Comparison of ENCODE assay signal across 21 cellular contexts in genomic region chr5:124700333-124700732, GRCh38. TPM values are rescaled to one million over a fixed set of nuclear protein-coding genes. Genes with fewer than 3 reads are reported as not detected.
"Had no signal": no experiment of that assay in that cellular context is flagged by ENCODE, and none has a peak within 500 bp of the region (broad histone marks: within the 10 kb centered on the region; RNA-seq: fewer than 3 reads in every experiment).

No MANE protein-coding gene starts in this region.

- H3K36me3 ChIP-seq: breast epithelium, neutrophil, prostate gland, right lobe of liver, suprapubic skin, upper lobe of right lung had no signal

- H3K27ac ChIP-seq: hepatocyte, neutrophil, right lobe of liver, suprapubic skin, upper lobe of right lung had no signal

- H2AFZ ChIP-seq: hepatocyte had no signal

- H3K36me3 Mint-ChIP-seq: activated naive CD4-positive, alpha-beta T cell treated with anti-CD3 and anti-CD28 coated beads, Interleukin-2, amount 50 U/mL, for 72 hours had no signal

- H3K4me1 ChIP-seq: right lobe of liver had no signal

- H3K4me3 ChIP-seq: breast epithelium, hepatocyte, prostate gland, right lobe of liver, suprapubic skin, upper lobe of right lung had no signal

- H3K27me3 ChIP-seq: breast epithelium, dorsolateral prefrontal cortex, hepatocyte, neutrophil, right lobe of liver, suprapubic skin, upper lobe of right lung had no signal

- H3K27me3 Mint-ChIP-seq: activated CD4-positive, alpha-beta T cell treated with anti-CD3 and anti-CD28 coated beads, Interleukin-2, amount 10 ng/mL, durations not matched to agents 7 days and 5 days had no signal

- H3K4me2 ChIP-seq: hepatocyte had no signal

- ATAC-seq: activated naive CD4-positive, alpha-beta T cell treated with anti-CD3 and anti-CD28 coated beads, Interleukin-2, amount 50 U/mL, for 72 hours; left ventricle myocardium superior; right lobe of liver; SK-N-SH treated with all-trans-retinoic acid at 6 μM for 48 hours; upper lobe of right lung had no signal

- H3K4me1 Mint-ChIP-seq: activated CD4-positive, alpha-beta T cell treated with anti-CD3 and anti-CD28 coated beads, Interleukin-2, amount 10 ng/mL, durations not matched to agents 7 days and 5 days had no signal

- H3K9me3 Mint-ChIP-seq: activated CD4-positive, alpha-beta T cell treated with anti-CD3 and anti-CD28 coated beads, Interleukin-2, amount 10 ng/mL, durations not matched to agents 7 days and 5 days; T-helper 1 cell treated with Interleukin-12 subunit alpha and Interleukin-12 subunit beta and Interleukin-4 antibody, amounts not matched to agents 30 μg/mL and 1 μg/mL, for 36 hours had no signal

- H3K27ac Mint-ChIP-seq: activated CD4-positive, alpha-beta T cell treated with anti-CD3 and anti-CD28 coated beads, Interleukin-2, amount 10 ng/mL, durations not matched to agents 7 days and 5 days; activated naive CD4-positive, alpha-beta T cell treated with anti-CD3 and anti-CD28 coated beads, Interleukin-2, amount 50 U/mL, for 72 hours; T-helper 1 cell treated with Interleukin-12 subunit alpha and Interleukin-12 subunit beta and Interleukin-4 antibody, amounts not matched to agents 30 μg/mL and 1 μg/mL, for 36 hours had no signal

- H3K4me3 Mint-ChIP-seq: activated CD4-positive, alpha-beta T cell treated with anti-CD3 and anti-CD28 coated beads, Interleukin-2, amount 10 ng/mL, durations not matched to agents 7 days and 5 days; T-helper 1 cell treated with Interleukin-12 subunit alpha and Interleukin-12 subunit beta and Interleukin-4 antibody, amounts not matched to agents 30 μg/mL and 1 μg/mL, for 36 hours had no signal

- DNase-seq: activated CD4-positive, alpha-beta T cell treated with anti-CD3 and anti-CD28 coated beads, Interleukin-2, amount 10 ng/mL, durations not matched to agents 7 days and 5 days; activated CD4-positive, CD25-positive, alpha-beta regulatory T cell; activated effector memory CD4-positive, alpha-beta T cell treated with Interleukin-2 at 50 U/mL for 16 hours; activated T-cell treated with anti-CD3 and anti-CD28 coated beads for 4 hours; amygdala; dorsolateral prefrontal cortex; foreskin melanocyte; left ventricle myocardium superior; right lobe of liver; stimulated activated CD4-positive, alpha-beta T cell treated with anti-CD3 and anti-CD28 coated beads, Interleukin-2, amount 100 ng/mL, for 24 hours; stimulated activated naive CD4-positive, alpha-beta T cell treated with Interleukin-2 at 50 U/mL for 16 hours; upper lobe of right lung had no signal

- H3K9me3 ChIP-seq: breast epithelium, neutrophil, prostate gland, right lobe of liver, suprapubic skin, upper lobe of right lung had no signal

RNA-seq across cellular contexts. Expression of gene ZNF608, which starts 46.1 kb away (rescaled TPM):
- total RNA-seq: activated CD4-positive, alpha-beta T cell treated with anti-CD3 and anti-CD28 coated beads, Interleukin-2, amount 10 ng/mL, durations not matched to agents 7 days and 5 days; activated CD8-positive, alpha-beta memory T cell treated with anti-CD3 and anti-CD28 coated beads for 36 hours; activated naive CD4-positive, alpha-beta T cell treated with anti-CD3 and anti-CD28 coated beads, Interleukin-2, amount 50 U/mL, for 72 hours had no signal
